ENCODE assay signal across 26 cellular contexts in genomic region chr4:186240848-186241491, GRCh38. TPM values are rescaled to one million over a fixed set of nuclear protein-coding genes. Genes with fewer than 3 reads are reported as not detected.
DNase-seq lines count a peak whose midpoint lies in the region; ATAC-seq and TF ChIP-seq lines count a peak whose summit lies in the region.
"Had no signal": no experiment of that assay in that cellular context is flagged by ENCODE, and none has a peak within 500 bp of the region (broad histone marks: within the 10 kb centered on the region; RNA-seq: fewer than 3 reads in every experiment).

No MANE protein-coding gene starts in this region.

- POLR2A ChIA-PET in WTC11 (lab: Charles Lee): interaction anchor here (0.5 to 0.6 kb wide), 3 partner anchors 33 to 331 kb away, joined by 3 to 5 read pairs (median 3); no protein-coding TSS in a partner anchor

- H3K36me3 Mint-ChIP-seq in WTC11: peaks cover 16% of the 10 kb centered on the region
- no peaks in the 10 kb centered on the region for H3K36me3 Mint-ChIP-seq in activated naive CD4-positive, alpha-beta T cell treated with anti-CD3 and anti-CD28 coated beads, Interleukin-2, amount 10 ng/mL, durations not matched to agents 7 days and 5 days
- H3K36me3 Mint-ChIP-seq: activated naive CD8-positive, alpha-beta T cell treated with anti-CD3 and anti-CD28 coated beads, Interleukin-2, amount 10 ng/mL, durations not matched to agents 7 days and 5 days had no signal

- intact Hi-C loops in left ventricle myocardium superior (cut with micrococcal nuclease): no loop called here
- intact Hi-C loops in Right ventricle myocardium superior (cut with DNase I): no loop called here

- H3K27ac Mint-ChIP-seq in WTC11: no peak overlapping the region
- no peak overlapping the region for H3K27ac Mint-ChIP-seq in activated naive CD4-positive, alpha-beta T cell treated with anti-CD3 and anti-CD28 coated beads, Interleukin-2, amount 10 ng/mL, durations not matched to agents 7 days and 5 days
- H3K27ac Mint-ChIP-seq: activated CD4-positive, alpha-beta T cell treated with anti-CD3 and anti-CD28 coated beads for 36 hours; activated naive CD8-positive, alpha-beta T cell treated with anti-CD3 and anti-CD28 coated beads, Interleukin-2, amount 10 ng/mL, durations not matched to agents 7 days and 5 days; T-helper 17 cell had no signal

- DNase-seq in NCI-H2107 treated with DMSO at 0.1 percent for 48 hours (lab: John Stamatoyannopoulos, UW; ENCODE audit: unreplicated experiment): peak; percentile 66
- DNase-seq in NCI-H2107 (lab: John Stamatoyannopoulos, UW): no peak
- DNase-seq in left ventricle myocardium superior: no peak
- no peak for DNase-seq in Right ventricle myocardium superior
- DNase-seq in WTC11 (ENCODE audit: low spot score): no peak
- no peak for DNase-seq in stimulated activated CD4-positive, alpha-beta T cell treated with anti-CD3 and anti-CD28 coated beads, Interleukin-15, amount 100 ng/mL, for 24 hours
- no peak for DNase-seq in activated naive CD4-positive, alpha-beta T cell treated with anti-CD3 and anti-CD28 coated beads, Interleukin-2, amount 10 ng/mL, durations not matched to agents 7 days and 5 days
- DNase-seq: ACHN; activated CD4-positive, alpha-beta T cell treated with anti-CD3 and anti-CD28 coated beads for 36 hours; activated effector memory CD4-positive, alpha-beta T cell treated with anti-CD3 and anti-CD28 coated beads, Interleukin-2, amount 50 U/mL, for 16 hours; activated naive CD8-positive, alpha-beta T cell treated with anti-CD3 and anti-CD28 coated beads, Interleukin-2, amount 10 ng/mL, durations not matched to agents 7 days and 5 days; activated T-cell treated with anti-CD3 and anti-CD28 coated beads, Interleukin-2, amount 50 U/mL, for 1 hour; cortex of kidney; DND-41; head of caudate nucleus; mammary epithelial cell; NCI-H69; OCI-M1; stimulated activated CD4-positive, alpha-beta T cell treated with anti-CD3 and anti-CD28 coated beads, Interleukin-2, amount 100 ng/mL, for 24 hours; T-helper 17 cell; transverse colon had no signal

- peaks cover 6% of the 10 kb centered on the region for H3K9me3 Mint-ChIP-seq in WTC11
- no peaks in the 10 kb centered on the region for H3K9me3 Mint-ChIP-seq in activated naive CD4-positive, alpha-beta T cell treated with anti-CD3 and anti-CD28 coated beads, Interleukin-2, amount 10 ng/mL, durations not matched to agents 7 days and 5 days

- H3K4me3 Mint-ChIP-seq in WTC11: no peak overlapping the region
- no peak overlapping the region for H3K4me3 Mint-ChIP-seq in activated naive CD4-positive, alpha-beta T cell treated with anti-CD3 and anti-CD28 coated beads, Interleukin-2, amount 10 ng/mL, durations not matched to agents 7 days and 5 days
- H3K4me3 Mint-ChIP-seq: activated CD4-positive, alpha-beta T cell treated with anti-CD3 and anti-CD28 coated beads for 36 hours; activated naive CD8-positive, alpha-beta T cell treated with anti-CD3 and anti-CD28 coated beads, Interleukin-2, amount 10 ng/mL, durations not matched to agents 7 days and 5 days; T-helper 17 cell had no signal

- CTCF ChIA-PET in WTC11 (lab: Charles Lee): interaction anchor here (0.7 kb wide), 1 partner anchor 37 kb away, joined by 3 read pairs; no protein-coding TSS in a partner anchor
- CTCF ChIA-PET in activated naive CD4-positive, alpha-beta T cell treated with anti-CD3 and anti-CD28 coated beads, Interleukin-2, amount 10 ng/mL, durations not matched to agents 7 days and 5 days (lab: Charles Lee): no interaction called here

- no peaks in the 10 kb centered on the region; the same call in 1 of the 2 replicates for H3K27me3 Mint-ChIP-seq in WTC11 (ENCODE audit: low read depth)
- H3K27me3 Mint-ChIP-seq in activated naive CD4-positive, alpha-beta T cell treated with anti-CD3 and anti-CD28 coated beads, Interleukin-2, amount 10 ng/mL, durations not matched to agents 7 days and 5 days: no peaks in the 10 kb centered on the region
- H3K27me3 Mint-ChIP-seq: activated CD4-positive, alpha-beta T cell treated with anti-CD3 and anti-CD28 coated beads for 36 hours; activated naive CD8-positive, alpha-beta T cell treated with anti-CD3 and anti-CD28 coated beads, Interleukin-2, amount 10 ng/mL, durations not matched to agents 7 days and 5 days; T-helper 17 cell had no signal

- H3K4me1 Mint-ChIP-seq in WTC11: peaks cover 10% of the 10 kb centered on the region
- no peaks in the 10 kb centered on the region for H3K4me1 Mint-ChIP-seq in activated naive CD4-positive, alpha-beta T cell treated with anti-CD3 and anti-CD28 coated beads, Interleukin-2, amount 10 ng/mL, durations not matched to agents 7 days and 5 days
- H3K4me1 Mint-ChIP-seq: activated CD4-positive, alpha-beta T cell treated with anti-CD3 and anti-CD28 coated beads for 36 hours; activated naive CD8-positive, alpha-beta T cell treated with anti-CD3 and anti-CD28 coated beads, Interleukin-2, amount 10 ng/mL, durations not matched to agents 7 days and 5 days had no signal

- TF ChIP-seq CTCF in WTC11 (IDR thresholded peaks at IDR 0.05): no peak

- peak; percentile 26 for ATAC-seq in left ventricle myocardium superior
- no peak for ATAC-seq in Right ventricle myocardium superior (ENCODE audit: poor library complexity)
- peak; percentile 78 for ATAC-seq in WTC11
- ATAC-seq: activated CD4-positive, alpha-beta T cell treated with anti-CD3 and anti-CD28 coated beads for 36 hours; HCT116; T-helper 17 cell had no signal

TF ChIP-seq in WTC11, 78 proteins besides CTCF, POLR2A, EP300 and RAD21 (continues in another document):
- TF ChIP-seq FOXJ3 (CRISPR knock-in tag; IDR thresholded peaks at IDR 0.05; ENCODE audit: borderline replicate concordance) (no peak), ZNF532 (CRISPR knock-in tag; IDR thresholded peaks at IDR 0.05; ENCODE audit: borderline replicate concordance) (peak; percentile 84; the same call in 1 of the 2 replicates), GRHL2 (CRISPR knock-in tag; IDR thresholded peaks at IDR 0.05; ENCODE audit: insufficient replicate concordance, severe bottlenecking) (no peak), FOXP1 (CRISPR knock-in tag; IDR thresholded peaks at IDR 0.05; ENCODE audit: borderline replicate concordance) (no peak), ERG (CRISPR knock-in tag; IDR thresholded peaks at IDR 0.05) (peak; percentile 97)

RNA-seq across cellular contexts. Expression of gene KLKB1, which starts 13.7 kb away (rescaled TPM):
- 1.1 TPM for total RNA-seq in left ventricle myocardium superior
- total RNA-seq in Right ventricle myocardium superior: 1.2 TPM
- 9.8 to 10.1 TPM (median 10.1 TPM) in 3 replicates for total RNA-seq in WTC11 (2021)
- total RNA-seq: activated CD4-positive, alpha-beta T cell treated with anti-CD3 and anti-CD28 coated beads for 36 hours; ascending aorta; fibroblast of villous mesenchyme; M059J; mammary epithelial cell; smooth muscle cell had no signal

RNA-seq across cellular contexts. Expression of gene F11, which starts 25.0 kb away (rescaled TPM):
- total RNA-seq in left ventricle myocardium superior (0.52 TPM), Right ventricle myocardium superior (0.40 TPM), WTC11 (2021) (1.6 to 1.9 TPM (median 1.6 TPM) in 3 replicates)
- total RNA-seq: activated CD4-positive, alpha-beta T cell treated with anti-CD3 and anti-CD28 coated beads for 36 hours; activated naive CD8-positive, alpha-beta T cell treated with anti-CD3 and anti-CD28 coated beads, Interleukin-2, amount 10 ng/mL, durations not matched to agents 7 days and 5 days; ascending aorta; fibroblast of villous mesenchyme; M059J; mammary epithelial cell; smooth muscle cell; T-helper 17 cell; transverse colon had no signal

RNA-seq across cellular contexts. Expression of gene CYP4V2, which starts 49.6 kb away (rescaled TPM):
- total RNA-seq in left ventricle myocardium superior (28.3 TPM), Right ventricle myocardium superior (25.3 TPM), WTC11 (2021) (2.0 to 3.1 TPM (median 2.2 TPM) in 3 replicates)
